ENCODE assay signal across 8 cellular contexts in genomic region chr5:1799602-1800469, GRCh38. TPM values are rescaled to one million over a fixed set of nuclear protein-coding genes. Genes with fewer than 3 reads are reported as not detected.
DNase-seq lines count a peak whose midpoint lies in the region; ATAC-seq and TF ChIP-seq lines count a peak whose summit lies in the region.

Gene MRPL36, minus strand, starts transcription at chr5:1799837. Its CDS starts 902 bp downstream, at chr5:1798935.

- no peaks in the 10 kb centered on the region for H3K9me3 ChIP-seq in CD8-positive, alpha-beta T cell (ENCODE audit: low read length)
- no peaks in the 10 kb centered on the region for H3K9me3 ChIP-seq in HUES48 (ENCODE audit: control insufficient read depth, insufficient read depth, low read length)
- H3K9me3 ChIP-seq in effector memory CD4-positive, alpha-beta T cell (ENCODE audit: control insufficient read depth, low read length): no peaks in the 10 kb centered on the region

- H3K4me3 Mint-ChIP-seq in CD8-positive, alpha-beta T cell: peak within 1 kb of the TSS; percentile 99

- peak; percentile 70 for ATAC-seq in CD8-positive, alpha-beta T cell

- H3K27me3 Mint-ChIP-seq in CD8-positive, alpha-beta T cell (ENCODE audit: low read depth): no peaks in the 10 kb centered on the region

- H3K27ac ChIP-seq in CD8-positive, alpha-beta T cell (ENCODE audit: low read depth, low read length): peak within 1 kb of the TSS; percentile 70
- peak within 1 kb of the TSS; percentile 88 for H3K27ac ChIP-seq in HUES48 (ENCODE audit: low read depth, low read length)
- peak within 1 kb of the TSS; percentile 82 for H3K27ac ChIP-seq in effector memory CD4-positive, alpha-beta T cell (ENCODE audit: insufficient read depth, low read length, poor library complexity, severe bottlenecking)

- H3K9me3 Mint-ChIP-seq in CD8-positive, alpha-beta T cell: no peaks in the 10 kb centered on the region

- peak; percentile 84 to 95 (median 93) for DNase-seq in CD8-positive, alpha-beta T cell
- DNase-seq in GM20000 (ENCODE audit: low spot score) (peak; percentile 98), NOMO-1 treated with dmso at 0.1 percent for 144 hours (lab: John Stamatoyannopoulos, UW; ENCODE audit: unreplicated experiment) (peak; percentile 93), lung microvascular endothelial cell (ENCODE audit: low read depth in 2 of 2) (peak; percentile 95 to 96)
- peak; percentile 87 for DNase-seq in activated CD8-positive, alpha-beta memory T cell treated with anti-CD3 and anti-CD28 coated beads for 4 hours (ENCODE audit: low read depth in 2 of 2)
- peak; percentile 82 to 89 (median 84) for DNase-seq in effector memory CD4-positive, alpha-beta T cell
- DNase-seq in stimulated activated CD4-positive, alpha-beta T cell treated with anti-CD3 and anti-CD28 coated beads, TNF-alpha, amount 100 ng/mL, for 4 hours (ENCODE audit: low read depth in 3 of 3): peak; percentile 88 to 89 (median 89)

- H3K36me3 Mint-ChIP-seq in CD8-positive, alpha-beta T cell: peaks cover 69% of the 10 kb centered on the region

- H3K27me3 ChIP-seq in CD8-positive, alpha-beta T cell (ENCODE audit: insufficient read depth, low read length): no peaks in the 10 kb centered on the region
- no peaks in the 10 kb centered on the region for H3K27me3 ChIP-seq in HUES48 (ENCODE audit: control insufficient read depth, insufficient read depth, low read length)
- no peaks in the 10 kb centered on the region for H3K27me3 ChIP-seq in effector memory CD4-positive, alpha-beta T cell (replicated peaks; ENCODE audit: control insufficient read depth, insufficient read depth, low read length, poor library complexity, severe bottlenecking)

- CTCF ChIA-PET in CD8-positive, alpha-beta T cell (lab: Charles Lee): interaction anchor here (1.3 to 2.8 kb wide), 2 partner anchors 8 to 63 kb away, joined by 4 to 8 read pairs; no protein-coding TSS in a partner anchor

- peaks cover 68% of the 10 kb centered on the region for H3K4me1 Mint-ChIP-seq in CD8-positive, alpha-beta T cell (ENCODE audit: low read depth)

- peaks cover 23% of the 10 kb centered on the region for H3K36me3 ChIP-seq in CD8-positive, alpha-beta T cell (ENCODE audit: insufficient read depth, low read length)
- peaks cover 55% of the 10 kb centered on the region for H3K36me3 ChIP-seq in HUES48 (ENCODE audit: control insufficient read depth, insufficient read depth, low read length)
- H3K36me3 ChIP-seq in effector memory CD4-positive, alpha-beta T cell (ENCODE audit: control insufficient read depth, insufficient read depth, low read length): peaks cover 30% of the 10 kb centered on the region

- intact Hi-C loops in CD8-positive, alpha-beta T cell (cut with DNase I, micrococcal nuclease): loop anchor here (2.0 to 10.0 kb wide), 8 partner anchors 38 to 1185 kb away; partner anchors contain the start of genes BRD9 (in 2 of the 2), TRIP13 (in 2 of the 2), CEP72 (in 1 of the 2) and CLPTM1L (in 1 of the 2)

- no peak for TF ChIP-seq CTCF in CD8-positive, alpha-beta T cell (IDR thresholded peaks at IDR 0.05)
- TF ChIP-seq CTCF in GM20000 (IDR thresholded peaks at IDR 0.05; ENCODE audit: extremely low read depth, missing control alignments): no peak

- peak within 1 kb of the TSS; percentile 94 for H3K4me3 ChIP-seq in CD8-positive, alpha-beta T cell (ENCODE audit: low read depth, low read length)
- H3K4me3 ChIP-seq in HUES48 (ENCODE audit: low read depth, low read length): peak within 1 kb of the TSS; percentile 100
- H3K4me3 ChIP-seq in effector memory CD4-positive, alpha-beta T cell (ENCODE audit: insufficient read depth, low read depth, low read length, poor library complexity, severe bottlenecking): peak within 1 kb of the TSS; percentile 60

- peak within 1 kb of the TSS; percentile 97 for H3K9ac ChIP-seq in HUES48 (ENCODE audit: low read depth, low read length)

- POLR2A ChIA-PET in CD8-positive, alpha-beta T cell (lab: Charles Lee): no interaction called here

- peaks cover 24% of the 10 kb centered on the region for H3K4me1 ChIP-seq in CD8-positive, alpha-beta T cell (ENCODE audit: insufficient read depth, low read length)
- H3K4me1 ChIP-seq in HUES48 (ENCODE audit: control insufficient read depth, insufficient read depth, low read length): peaks cover 5% of the 10 kb centered on the region
- peaks cover 13% of the 10 kb centered on the region for H3K4me1 ChIP-seq in effector memory CD4-positive, alpha-beta T cell (ENCODE audit: control insufficient read depth, insufficient read depth, low read length, poor library complexity, severe bottlenecking)

- peak within 1 kb of the TSS; percentile 99 for H3K27ac Mint-ChIP-seq in CD8-positive, alpha-beta T cell

RNA-seq across cellular contexts. Expression of gene MRPL36, which starts in this region (rescaled TPM):
- 10 to 100 TPM; 11.6 to 12.7 TPM for total RNA-seq in CD8-positive, alpha-beta T cell
- 42.1 and 54.2 TPM in 2 replicates for total RNA-seq in lung microvascular endothelial cell

Comparison
In these comparisons a context has a peak if more than half of its experiments do, and no peak if none do; other contexts are left out.
1. Peak in every context shown above with its lines: DNase-seq, ATAC-seq, H3K4me3 ChIP-seq and H3K27ac ChIP-seq.